ENCODE assay signal across 18 cellular contexts in the genomic region with DNA sequence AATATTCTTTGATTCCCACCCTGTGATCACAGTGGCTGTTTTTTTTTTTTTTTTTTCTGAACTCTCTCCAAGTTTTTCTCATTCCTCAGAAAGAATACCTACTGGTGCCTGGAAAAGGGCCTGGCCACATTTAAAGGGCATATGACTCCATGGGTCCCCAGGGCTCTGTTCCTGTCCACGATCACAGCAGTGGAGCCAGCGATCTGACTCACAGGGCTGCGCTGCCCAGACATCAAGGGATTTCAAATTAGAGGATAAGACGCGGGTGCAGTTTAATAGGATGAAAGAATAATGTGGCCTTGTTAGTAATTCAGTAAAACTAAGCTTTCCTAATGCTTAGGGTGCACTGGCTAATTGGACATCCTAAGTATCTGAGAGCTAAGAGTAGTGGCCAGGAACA.
DNase-seq lines count a peak whose midpoint lies in the region; ATAC-seq and TF ChIP-seq lines count a peak whose summit lies in the region.
"Had no signal": no experiment of that assay in that cellular context is flagged by ENCODE, and none has a peak within 500 bp of the region (broad histone marks: within the 10 kb centered on the region; RNA-seq: fewer than 3 reads in every experiment).

No MANE protein-coding gene starts in this region.

- no peaks in the 10 kb centered on the region for H3K36me3 ChIP-seq in HCT116 (ENCODE audit: control insufficient read depth in 1 of 2, insufficient read depth in 2 of 2, low read length in 2 of 2)
- no peaks in the 10 kb centered on the region for H3K36me3 ChIP-seq in RWPE2 (ENCODE audit: low read depth)
- no peaks in the 10 kb centered on the region for H3K36me3 ChIP-seq in thoracic aorta
- H3K36me3 ChIP-seq in uterus = no peaks in the 10 kb centered on the region
- H3K36me3 ChIP-seq in sigmoid colon = no peaks in the 10 kb centered on the region
- H3K36me3 ChIP-seq: SJSA1 had no signal

- H3K9ac ChIP-seq in HCT116 (ENCODE audit: low read length) = no peak overlapping the region

- no peaks in the 10 kb centered on the region for H3K27me3 Mint-ChIP-seq in activated CD4-positive, alpha-beta T cell treated with anti-CD3 and anti-CD28 coated beads, Interleukin-2, amount 10 ng/mL, durations not matched to agents 24 days and 14 days

- RAD21 ChIA-PET in HCT116 (lab: Charles Lee; ENCODE audit: low non-redundant PET in 1 of 2, low total read pairs in 2 of 2, uncharacterized antibody in 2 of 2, unreplicated experiment in 2 of 2) = interaction anchor here in 1 of 2 experiments (1.1 kb wide), 1 partner anchor 130 kb away, joined by 3 read pairs; no protein-coding TSS in a partner anchor

- no TSS peak for BruUV-seq in HCT116 (replicated peaks; lab: Mats Ljungman, UMichigan)

- TF ChIP-seq RAD21 in HCT116 (IDR thresholded peaks at IDR 0.05; ENCODE audit: low read depth) = no peak

- H3K27ac ChIP-seq in HCT116 (ENCODE audit: low read depth, low read length) (no peak overlapping the region), RWPE2 (ENCODE audit: poor library complexity, severe bottlenecking) (no peak overlapping the region), coronary artery (no peak overlapping the region), thoracic aorta (no peak overlapping the region), uterus (no peak overlapping the region), sigmoid colon (no peak overlapping the region)
- H3K27ac ChIP-seq: SJSA1 had no signal

- no peaks in the 10 kb centered on the region; the same call in 1 of the 2 replicates for H3K27me3 ChIP-seq in HCT116 (ENCODE audit: insufficient read depth, low read length)
- H3K27me3 ChIP-seq in RWPE2 (ENCODE audit: insufficient read depth, poor library complexity, severe bottlenecking) = no peaks in the 10 kb centered on the region
- no peaks in the 10 kb centered on the region for H3K27me3 ChIP-seq in thoracic aorta (replicated peaks; ENCODE audit: insufficient read depth)
- no peaks in the 10 kb centered on the region for H3K27me3 ChIP-seq in uterus
- H3K27me3 ChIP-seq in sigmoid colon = no peaks in the 10 kb centered on the region

- peaks cover 14 to 17% of the 10 kb centered on the region in 2 experiments for H3K4me1 ChIP-seq in HCT116 (ENCODE audit: control insufficient read depth in 1 of 2, insufficient read depth in 2 of 2, low read length in 2 of 2)
- H3K4me1 ChIP-seq in RWPE2 (ENCODE audit: insufficient read depth, poor library complexity, severe bottlenecking) = no peaks in the 10 kb centered on the region
- H3K4me1 ChIP-seq in thoracic aorta (ENCODE audit: control insufficient read depth in 1 of 2, low read depth in 2 of 2) = peaks cover 5 to 39% of the 10 kb centered on the region in 2 donors
- no peaks in the 10 kb centered on the region for H3K4me1 ChIP-seq in uterus
- peaks cover 0 to 5% (median 0%) of the 10 kb centered on the region in 4 donors for H3K4me1 ChIP-seq in sigmoid colon
- H3K4me1 ChIP-seq: SJSA1 had no signal

- TF ChIP-seq CTCF in HCT116 (IDR thresholded peaks at IDR 0.05 in 2 of 3, conservative IDR thresholded peaks at IDR 0.05 in 1 of 3; ENCODE audit: borderline replicate concordance in 1 of 3, insufficient read depth in 1 of 3, low read depth in 2 of 3, low read length in 2 of 3) (no peak), RWPE2 (IDR thresholded peaks at IDR 0.05; ENCODE audit: poor library complexity, severe bottlenecking) (no peak), coronary artery (IDR thresholded peaks at IDR 0.05) (no peak), thoracic aorta (IDR thresholded peaks at IDR 0.05) (no peak), uterus (IDR thresholded peaks at IDR 0.05) (no peak), sigmoid colon (IDR thresholded peaks at IDR 0.05) (no peak)

- H3K4me3 ChIP-seq in HCT116 (replicated peaks in 1 of 2; ENCODE audit: low read depth in 1 of 2, low read length in 2 of 2) (no peak overlapping the region), RWPE2 (ENCODE audit: severe bottlenecking) (no peak overlapping the region), coronary artery (no peak overlapping the region), thoracic aorta (no peak overlapping the region), uterus (no peak overlapping the region), sigmoid colon (no peak overlapping the region)
- H3K4me3 ChIP-seq: K562, SJSA1 had no signal

- no peaks in the 10 kb centered on the region for H3K9me3 Mint-ChIP-seq in activated CD4-positive, alpha-beta T cell treated with anti-CD3 and anti-CD28 coated beads, Interleukin-2, amount 10 ng/mL, durations not matched to agents 24 days and 14 days

- no peaks in the 10 kb centered on the region for H3K4me1 Mint-ChIP-seq in activated CD4-positive, alpha-beta T cell treated with anti-CD3 and anti-CD28 coated beads, Interleukin-2, amount 10 ng/mL, durations not matched to agents 24 days and 14 days
- H3K4me1 Mint-ChIP-seq: CD4-positive, CD25-positive, alpha-beta regulatory T cell had no signal

- H3K27ac Mint-ChIP-seq in activated CD4-positive, alpha-beta T cell treated with anti-CD3 and anti-CD28 coated beads, Interleukin-2, amount 10 ng/mL, durations not matched to agents 24 days and 14 days = no peak overlapping the region
- H3K27ac Mint-ChIP-seq: CD4-positive, CD25-positive, alpha-beta regulatory T cell had no signal

- H3K9me2 ChIP-seq in HCT116 (ENCODE audit: insufficient read depth) = no peaks in the 10 kb centered on the region

- TF ChIP-seq POLR2A in HCT116 (IDR thresholded peaks at IDR 0.05; ENCODE audit: borderline replicate concordance, extremely low read depth, insufficient read depth, insufficient read length) = no peak
- TF ChIP-seq POLR2A in uterus (IDR thresholded peaks at IDR 0.05) = no peak
- no peak for TF ChIP-seq POLR2A in sigmoid colon (IDR thresholded peaks at IDR 0.05)

- peak; percentile 73 for ATAC-seq in HCT116
- ATAC-seq in RWPE2 (ENCODE audit: low read depth) = no peak
- no peak for ATAC-seq in thoracic aorta (ENCODE audit: insufficient number of reproducible peaks, low FRiP score, low read depth)
- ATAC-seq: K562 had no signal

- intact Hi-C loops in HCT116 (cut with micrococcal nuclease) = no loop called here
- intact Hi-C loops in uterus (cut with DNase I; ENCODE audit: low total_unique reads) = no loop called here
- intact Hi-C loops in activated CD4-positive, alpha-beta T cell treated with anti-CD3 and anti-CD28 coated beads, Interleukin-2, amount 10 ng/mL, durations not matched to agents 24 days and 14 days (cut with micrococcal nuclease) = no loop called here
- intact Hi-C loops in sigmoid colon (cut with DNase I) = no loop called here

- no peak for DNase-seq in HCT116 (ENCODE audit: low read depth, low spot score)
- peak; percentile 12 for DNase-seq in RWPE2 (ENCODE audit: low spot score)
- peak; percentile 80 for DNase-seq in coronary artery (ENCODE audit: low spot score)
- peak; percentile 31 for DNase-seq in thoracic aorta (ENCODE audit: low spot score)
- DNase-seq in uterus = no peak
- DNase-seq in hippocampal formation (lab: John Stamatoyannopoulos, UW) = no peak
- DNase-seq in activated CD4-positive, alpha-beta T cell treated with anti-CD3 and anti-CD28 coated beads, Interleukin-2, amount 10 ng/mL, durations not matched to agents 24 days and 14 days = no peak
- DNase-seq in sigmoid colon = no peak
- DNase-seq: ACHN; CD4-positive, CD25-positive, alpha-beta regulatory T cell; DMS53; NCI-H1092 treated with DMSO at 0.1 percent for 48 hours; NCI-H2081 treated with DMSO at 0.1 percent for 48 hours; NCI-H2227 treated with DMSO at 0.1 percent for 48 hours; NCI-H526; RPMI8226 had no signal

- no peak overlapping the region for H3K4me3 Mint-ChIP-seq in activated CD4-positive, alpha-beta T cell treated with anti-CD3 and anti-CD28 coated beads, Interleukin-2, amount 10 ng/mL, durations not matched to agents 24 days and 14 days
- H3K4me3 Mint-ChIP-seq: CD4-positive, CD25-positive, alpha-beta regulatory T cell had no signal

- no peak overlapping the region for H2AFZ ChIP-seq in HCT116 (ENCODE audit: low read depth, low read length, poor library complexity, severe bottlenecking)

- H4K20me1 ChIP-seq in HCT116 (ENCODE audit: insufficient read depth) = no peaks in the 10 kb centered on the region

- POLR2A ChIA-PET in HCT116 (lab: Charles Lee) = no interaction called here

- H3K4me2 ChIP-seq in HCT116 (ENCODE audit: low read length) = peak overlapping the region; percentile 31; the same call in 1 of the 2 replicates

- H3K79me2 ChIP-seq in HCT116 (ENCODE audit: insufficient read depth, low read length) = no peaks in the 10 kb centered on the region

- H3K9me3 ChIP-seq in HCT116 (ENCODE audit: control insufficient read depth in 1 of 2, insufficient read depth in 1 of 2, low read depth in 1 of 2, low read length in 2 of 2) (no peaks in the 10 kb centered on the region), RWPE2 (ENCODE audit: severe bottlenecking) (no peaks in the 10 kb centered on the region), thoracic aorta (no peaks in the 10 kb centered on the region), uterus (no peaks in the 10 kb centered on the region), sigmoid colon (no peaks in the 10 kb centered on the region)

- CTCF ChIA-PET in HCT116 (lab: Charles Lee) = no interaction called here

- no peak for TF ChIP-seq EP300 in sigmoid colon (IDR thresholded peaks at IDR 0.05)

- 68 to 69% methylated on average over 5 of the region's 5 CpGs for WGBS in sigmoid colon, 2 donors

- H3K36me3 Mint-ChIP-seq in activated CD4-positive, alpha-beta T cell treated with anti-CD3 and anti-CD28 coated beads, Interleukin-2, amount 10 ng/mL, durations not matched to agents 24 days and 14 days (ENCODE audit: low read depth) = no peaks in the 10 kb centered on the region
- H3K36me3 Mint-ChIP-seq: CD4-positive, CD25-positive, alpha-beta regulatory T cell had no signal

TF ChIP-seq in HCT116, 20 proteins besides CTCF, POLR2A, EP300 and RAD21:
- no peak for TF ChIP-seq EZH2 (IDR thresholded peaks at IDR 0.05)
- TF ChIP-seq TCF7L2 (IDR thresholded peaks at IDR 0.05; ENCODE audit: borderline replicate concordance, extremely low read depth, insufficient read depth, insufficient read length) = peak; percentile 71

Comparison
In these comparisons a context has a peak if more than half of its experiments do, and no peak if none do; other contexts are left out.
1. DNase-seq: peak in RWPE2 (single experiment), coronary artery (single experiment) and thoracic aorta (single experiment); none in HCT116 (single experiment), uterus (0 of 2), hippocampal formation (0 of 2), activated CD4-positive, alpha-beta T cell treated with anti-CD3 and anti-CD28 coated beads, Interleukin-2, amount 10 ng/mL, durations not matched to agents 24 days and 14 days (single experiment) and sigmoid colon (single experiment).